9 cellular contexts compared by ENCODE assay signal in genomic region chr4:8607603-8608481, GRCh38.
DNase-seq lines count a peak whose midpoint lies in the region; ATAC-seq and TF ChIP-seq lines count a peak whose summit lies in the region.
"Had no signal": no experiment of that assay in that cellular context is flagged by ENCODE, and none has a peak within 500 bp of the region (broad histone marks: within the 10 kb centered on the region; RNA-seq: fewer than 3 reads in every experiment).

No MANE protein-coding gene starts in this region.

- no peaks in the 10 kb centered on the region for H3K4me1 ChIP-seq in OCI-LY1 (ENCODE audit: insufficient read depth, low read length, severe bottlenecking)

- no peak overlapping the region for H3K27ac Mint-ChIP-seq in activated naive CD4-positive, alpha-beta T cell treated with anti-CD3 and anti-CD28 coated beads, Interleukin-2, amount 10 ng/mL, durations not matched to agents 7 days and 5 days
- H3K27ac Mint-ChIP-seq: CD4-positive, CD25-positive, alpha-beta regulatory T cell had no signal

- no peak overlapping the region for H3K9ac ChIP-seq in OCI-LY1 (ENCODE audit: low read length)

- H3K9me2 ChIP-seq in OCI-LY1 (ENCODE audit: low read depth, low read length), result no peaks in the 10 kb centered on the region

- H3K9me3 ChIP-seq in OCI-LY1 (ENCODE audit: low read length), result no peaks in the 10 kb centered on the region

- no peaks in the 10 kb centered on the region for H3K27me3 Mint-ChIP-seq in activated naive CD4-positive, alpha-beta T cell treated with anti-CD3 and anti-CD28 coated beads, Interleukin-2, amount 10 ng/mL, durations not matched to agents 7 days and 5 days

- H3K9me3 Mint-ChIP-seq in activated naive CD4-positive, alpha-beta T cell treated with anti-CD3 and anti-CD28 coated beads, Interleukin-2, amount 10 ng/mL, durations not matched to agents 7 days and 5 days, result no peaks in the 10 kb centered on the region
- H3K9me3 Mint-ChIP-seq: CD4-positive, CD25-positive, alpha-beta regulatory T cell had no signal

- no peak overlapping the region for H2AFZ ChIP-seq in OCI-LY1 (ENCODE audit: low read length)

- DNase-seq in NCI-H1417 (lab: John Stamatoyannopoulos, UW), result peak in 2 of 3 experiments; percentile 16 to 30
- no peak for DNase-seq in NCI-H1417 treated with DMSO at 0.1 percent for 48 hours (lab: John Stamatoyannopoulos, UW)
- DNase-seq in activated naive CD4-positive, alpha-beta T cell treated with anti-CD3 and anti-CD28 coated beads, Interleukin-2, amount 10 ng/mL, durations not matched to agents 7 days and 5 days, result peak; percentile 49
- peak; percentile 95 for DNase-seq in iPS-NIHi7 (ENCODE audit: extremely low spot score)
- peak; percentile 13 for DNase-seq in stimulated activated CD8-positive, alpha-beta memory T cell treated with anti-CD3 and anti-CD28 coated beads, Interleukin-15, amount 100 ng/mL, for 48 hours (ENCODE audit: low read depth in 2 of 2)

- H3K79me2 ChIP-seq in OCI-LY1 (ENCODE audit: insufficient read depth, low read length), result no peaks in the 10 kb centered on the region

- no peaks in the 10 kb centered on the region for H3K36me3 Mint-ChIP-seq in activated naive CD4-positive, alpha-beta T cell treated with anti-CD3 and anti-CD28 coated beads, Interleukin-2, amount 10 ng/mL, durations not matched to agents 7 days and 5 days
- H3K36me3 Mint-ChIP-seq: CD4-positive, CD25-positive, alpha-beta regulatory T cell had no signal

- no peaks in the 10 kb centered on the region for H3K27me3 ChIP-seq in OCI-LY1 (ENCODE audit: insufficient read depth, low read length)

- H3F3A ChIP-seq in OCI-LY1 (ENCODE audit: insufficient read depth, low read length), result no peaks in the 10 kb centered on the region

- no peak overlapping the region for H3K4me3 Mint-ChIP-seq in activated naive CD4-positive, alpha-beta T cell treated with anti-CD3 and anti-CD28 coated beads, Interleukin-2, amount 10 ng/mL, durations not matched to agents 7 days and 5 days
- H3K4me3 Mint-ChIP-seq: CD4-positive, CD25-positive, alpha-beta regulatory T cell had no signal

- TF ChIP-seq CTCF in OCI-LY1 (IDR thresholded peaks at IDR 0.05; ENCODE audit: low read length), result peak; percentile 63; the same call in 1 of the 2 replicates

- H4K20me1 ChIP-seq in OCI-LY1 (ENCODE audit: insufficient read depth, low read length), result no peaks in the 10 kb centered on the region

- CTCF ChIA-PET in activated naive CD4-positive, alpha-beta T cell treated with anti-CD3 and anti-CD28 coated beads, Interleukin-2, amount 10 ng/mL, durations not matched to agents 7 days and 5 days (lab: Charles Lee), result interaction anchor here (1.0 to 2.4 kb wide), 2 partner anchors 11 to 309 kb away, joined by 3 to 9 read pairs; no protein-coding TSS in a partner anchor

- H3K4me3 ChIP-seq in OCI-LY1 (ENCODE audit: low read depth, low read length, poor library complexity, severe bottlenecking), result no peak overlapping the region

- no peak for ATAC-seq in HG03196 (IDR thresholded peaks at IDR 0.05; ENCODE audit: unreplicated experiment)
- ATAC-seq in GM21360 (IDR thresholded peaks at IDR 0.05; ENCODE audit: unreplicated experiment), result no peak

- no peak overlapping the region for H3K27ac ChIP-seq in OCI-LY1 (ENCODE audit: low read depth, low read length, poor library complexity, severe bottlenecking)

- H3K4me2 ChIP-seq in OCI-LY1 (ENCODE audit: low read length), result no peak overlapping the region

- no peaks in the 10 kb centered on the region for H3K4me1 Mint-ChIP-seq in activated naive CD4-positive, alpha-beta T cell treated with anti-CD3 and anti-CD28 coated beads, Interleukin-2, amount 10 ng/mL, durations not matched to agents 7 days and 5 days
- H3K4me1 Mint-ChIP-seq: CD4-positive, CD25-positive, alpha-beta regulatory T cell had no signal

- no peaks in the 10 kb centered on the region for H3K36me3 ChIP-seq in OCI-LY1 (ENCODE audit: insufficient read depth, low read length)
